ENCODE assay signal across 15 cellular contexts in the genomic region with DNA sequence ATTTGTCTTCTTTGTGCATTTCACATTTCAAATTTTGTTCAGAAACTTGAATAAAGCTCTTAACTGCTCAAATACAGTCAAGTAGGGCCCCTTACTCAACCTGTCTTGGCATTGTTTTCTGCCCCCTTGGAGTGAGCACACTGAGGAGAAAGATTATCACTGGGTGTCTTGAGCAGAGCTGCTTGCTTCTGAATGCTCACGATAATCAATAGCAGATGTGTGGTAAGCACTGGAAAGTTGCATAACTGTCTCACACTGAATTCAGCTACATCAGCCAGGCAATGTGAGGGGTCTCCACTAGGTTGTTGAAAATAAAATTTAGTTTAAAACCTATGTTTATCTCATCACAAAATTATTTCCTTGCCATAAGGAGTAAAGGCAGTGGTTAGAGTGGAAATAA. TPM values are rescaled to one million over a fixed set of nuclear protein-coding genes. Genes with fewer than 3 reads are reported as not detected.
DNase-seq lines count a peak whose midpoint lies in the region; ATAC-seq and TF ChIP-seq lines count a peak whose summit lies in the region.
"Had no signal": no experiment of that assay in that cellular context is flagged by ENCODE, and none has a peak within 500 bp of the region (broad histone marks: within the 10 kb centered on the region; RNA-seq: fewer than 3 reads in every experiment).

No MANE protein-coding gene starts in this region.

- no peaks in the 10 kb centered on the region for H3K27me3 Mint-ChIP-seq in activated CD4-positive, alpha-beta memory T cell treated with anti-CD3 and anti-CD28 coated beads for 36 hours
- H3K27me3 Mint-ChIP-seq in activated CD4-positive, alpha-beta memory T cell treated with anti-CD3 and anti-CD28 coated beads, Interleukin-2, amount 10 ng/mL, durations not matched to agents 7 days and 5 days = no peaks in the 10 kb centered on the region

- TF ChIP-seq CTCF in choroid plexus epithelial cell (conservative IDR thresholded peaks at IDR 0.05; ENCODE audit: low read depth, low read length) = no peak
- no peak for TF ChIP-seq CTCF in neutrophil (IDR thresholded peaks at IDR 0.05)

- H3K36me3 Mint-ChIP-seq in activated CD4-positive, alpha-beta memory T cell treated with anti-CD3 and anti-CD28 coated beads for 36 hours = peaks cover 15% of the 10 kb centered on the region
- H3K36me3 Mint-ChIP-seq in activated CD4-positive, alpha-beta memory T cell treated with anti-CD3 and anti-CD28 coated beads, Interleukin-2, amount 10 ng/mL, durations not matched to agents 7 days and 5 days (ENCODE audit: low read depth) = peaks cover 69% of the 10 kb centered on the region

- H3K36me3 ChIP-seq in neutrophil = no peaks in the 10 kb centered on the region
- H3K36me3 ChIP-seq: gastrocnemius medialis, MG63, vagina had no signal

- ATAC-seq in HG03025 (IDR thresholded peaks at IDR 0.05; ENCODE audit: low FRiP score, unreplicated experiment) = no peak
- ATAC-seq: gastrocnemius medialis, Right ventricle myocardium inferior had no signal

- no peaks in the 10 kb centered on the region for H3K27me3 ChIP-seq in neutrophil
- H3K27me3 ChIP-seq: gastrocnemius medialis, MG63, vagina had no signal

- no peak for DNase-seq in activated CD4-positive, alpha-beta memory T cell treated with anti-CD3 and anti-CD28 coated beads for 36 hours
- DNase-seq in activated CD4-positive, alpha-beta memory T cell treated with anti-CD3 and anti-CD28 coated beads, Interleukin-2, amount 10 ng/mL, durations not matched to agents 7 days and 5 days = no peak
- DNase-seq in NCI-H446 (lab: John Stamatoyannopoulos, UW) (peak; percentile 50 to 66), choroid plexus epithelial cell (ENCODE audit: low read depth) (peak; percentile 55), HT-29 (ENCODE audit: low spot score) (no peak)
- no peak for DNase-seq in stimulated activated CD4-positive, alpha-beta T cell treated with anti-CD3 and anti-CD28 coated beads, Interleukin-15, amount 100 ng/mL, for 24 hours
- DNase-seq: gastrocnemius medialis, MG63, NCI-H226, WERI-Rb-1 had no signal

- no peaks in the 10 kb centered on the region for H3K9me3 Mint-ChIP-seq in activated CD4-positive, alpha-beta memory T cell treated with anti-CD3 and anti-CD28 coated beads for 36 hours
- H3K9me3 Mint-ChIP-seq in activated CD4-positive, alpha-beta memory T cell treated with anti-CD3 and anti-CD28 coated beads, Interleukin-2, amount 10 ng/mL, durations not matched to agents 7 days and 5 days = no peaks in the 10 kb centered on the region

- H3K4me3 Mint-ChIP-seq in activated CD4-positive, alpha-beta memory T cell treated with anti-CD3 and anti-CD28 coated beads for 36 hours = no peak overlapping the region
- no peak overlapping the region for H3K4me3 Mint-ChIP-seq in activated CD4-positive, alpha-beta memory T cell treated with anti-CD3 and anti-CD28 coated beads, Interleukin-2, amount 10 ng/mL, durations not matched to agents 7 days and 5 days

- peak overlapping the region; percentile 86 for H3K27ac ChIP-seq in neutrophil
- H3K27ac ChIP-seq: gastrocnemius medialis, vagina, WERI-Rb-1 had no signal

- H3K27ac Mint-ChIP-seq in activated CD4-positive, alpha-beta memory T cell treated with anti-CD3 and anti-CD28 coated beads for 36 hours = peak overlapping the region; percentile 88
- no peak overlapping the region for H3K27ac Mint-ChIP-seq in activated CD4-positive, alpha-beta memory T cell treated with anti-CD3 and anti-CD28 coated beads, Interleukin-2, amount 10 ng/mL, durations not matched to agents 7 days and 5 days

- POLR2A ChIA-PET in activated CD4-positive, alpha-beta memory T cell treated with anti-CD3 and anti-CD28 coated beads for 36 hours (lab: Charles Lee) = interaction anchor here (1.0 to 21.3 kb wide), 2 partner anchors 11 to 15 kb away, joined by 3 to 504 read pairs; a partner anchor contains a TSS
- POLR2A ChIA-PET in activated CD4-positive, alpha-beta memory T cell treated with anti-CD3 and anti-CD28 coated beads, Interleukin-2, amount 10 ng/mL, durations not matched to agents 7 days and 5 days (lab: Charles Lee) = interaction anchor here (2.0 to 23.6 kb wide), 3 partner anchors 14 to 74 kb away, joined by 6 to 779 read pairs (median 234); a partner anchor contains a TSS

- H3K4me3 ChIP-seq in choroid plexus epithelial cell (ENCODE audit: low read depth, low read length) = no peak overlapping the region
- no peak overlapping the region for H3K4me3 ChIP-seq in neutrophil (ENCODE audit: low read depth in 1 of 2, low read length in 1 of 2)
- H3K4me3 ChIP-seq: gastrocnemius medialis, MG63, smooth muscle cell, vagina had no signal

- no peaks in the 10 kb centered on the region for H3K9me3 ChIP-seq in neutrophil
- H3K9me3 ChIP-seq: gastrocnemius medialis, MG63, vagina had no signal

- CTCF ChIA-PET in activated CD4-positive, alpha-beta memory T cell treated with anti-CD3 and anti-CD28 coated beads for 36 hours (lab: Charles Lee) = interaction anchor here (1.0 to 2.3 kb wide), 4 partner anchors 11 to 269 kb away, joined by 3 to 9 read pairs (median 4); no protein-coding TSS in a partner anchor
- CTCF ChIA-PET in activated CD4-positive, alpha-beta memory T cell treated with anti-CD3 and anti-CD28 coated beads, Interleukin-2, amount 10 ng/mL, durations not matched to agents 7 days and 5 days (lab: Charles Lee) = interaction anchor here (1.7 kb wide), 1 partner anchor 11 kb away, joined by 5 read pairs; no protein-coding TSS in a partner anchor

- peaks cover 61 to 74% of the 10 kb centered on the region in 2 experiments for H3K4me1 ChIP-seq in neutrophil (ENCODE audit: control insufficient read depth in 1 of 2, insufficient read depth in 1 of 2, low read depth in 1 of 2, low read length in 1 of 2)
- H3K4me1 ChIP-seq: gastrocnemius medialis had no signal

- intact Hi-C loops in activated CD4-positive, alpha-beta memory T cell treated with anti-CD3 and anti-CD28 coated beads for 36 hours (cut with micrococcal nuclease) = no loop called here

- H3K4me1 Mint-ChIP-seq in activated CD4-positive, alpha-beta memory T cell treated with anti-CD3 and anti-CD28 coated beads for 36 hours (ENCODE audit: low read depth) = peaks cover 90% of the 10 kb centered on the region
- H3K4me1 Mint-ChIP-seq in activated CD4-positive, alpha-beta memory T cell treated with anti-CD3 and anti-CD28 coated beads, Interleukin-2, amount 10 ng/mL, durations not matched to agents 7 days and 5 days = peaks cover 94% of the 10 kb centered on the region

RNA-seq across cellular contexts. Expression of a gene that starts 7.8 kb away (rescaled TPM):
- total RNA-seq in activated CD4-positive, alpha-beta memory T cell treated with anti-CD3 and anti-CD28 coated beads for 36 hours = 100 to 1,000 TPM; 153 to 159 TPM
- total RNA-seq in activated CD4-positive, alpha-beta memory T cell treated with anti-CD3 and anti-CD28 coated beads, Interleukin-2, amount 10 ng/mL, durations not matched to agents 7 days and 5 days = 100 to 1,000 TPM; 161 to 163 TPM
- total RNA-seq in HT-29 (2014; rRNA removed; shearing (Covaris generic)) = 10.7 and 13.3 TPM in 2 replicates

Comparison
In these comparisons a context has a peak if more than half of its experiments do, and no peak if none do; other contexts are left out.
1. DNase-seq: peak in NCI-H446 (2 of 2) and choroid plexus epithelial cell (single experiment); none in activated CD4-positive, alpha-beta memory T cell treated with anti-CD3 and anti-CD28 coated beads for 36 hours (single experiment), activated CD4-positive, alpha-beta memory T cell treated with anti-CD3 and anti-CD28 coated beads, Interleukin-2, amount 10 ng/mL, durations not matched to agents 7 days and 5 days (single experiment), stimulated activated CD4-positive, alpha-beta T cell treated with anti-CD3 and anti-CD28 coated beads, Interleukin-15, amount 100 ng/mL, for 24 hours (single experiment) and HT-29 (single experiment).
2. RNA of a gene that starts 7.8 kb away (total RNA-seq): 161 to 163 TPM in activated CD4-positive, alpha-beta memory T cell treated with anti-CD3 and anti-CD28 coated beads, Interleukin-2, amount 10 ng/mL, durations not matched to agents 7 days and 5 days and 153 to 159 TPM in activated CD4-positive, alpha-beta memory T cell treated with anti-CD3 and anti-CD28 coated beads for 36 hours; 10.7 to 13.3 TPM in HT-29; every median in the first group is over 10 times any median in the second.